12 cellular contexts compared by ENCODE assay signal in genomic region chr20:13684566-13685222, GRCh38. TPM values are rescaled to one million over a fixed set of nuclear protein-coding genes. Genes with fewer than 3 reads are reported as not detected.
A peak's percentile ranks its signal among the peaks of the same experiment; 100 is the strongest.
DNase-seq lines count a peak whose midpoint lies in the region; ATAC-seq, FAIRE-seq and TF ChIP-seq lines count a peak whose summit lies in the region.
"Had no signal": no experiment of that assay in that cellular context is flagged by ENCODE, and none has a peak within 500 bp of the region (broad histone marks: within the 10 kb centered on the region; RNA-seq: fewer than 3 reads in every experiment).

No MANE protein-coding gene starts in this region.

- no peak overlapping the region for H3K4me3 ChIP-seq in HepG2 (replicated peaks in 1 of 3; ENCODE audit: insufficient read depth in 1 of 3, low read depth in 2 of 3, low read length in 3 of 3)
- H3K4me3 ChIP-seq: tibial nerve had no signal

- TF ChIP-seq RAD21 in HepG2 (CRISPR knock-in tag; IDR thresholded peaks at IDR 0.05) = no peak

- peak; percentile 51 for ATAC-seq in GM18508 (IDR thresholded peaks at IDR 0.05; ENCODE audit: insufficient read depth, unreplicated experiment)
- ATAC-seq in GM21619 (IDR thresholded peaks at IDR 0.05; ENCODE audit: unreplicated experiment) = peak; percentile 65
- peak; percentile 49 for ATAC-seq in HG03469 (IDR thresholded peaks at IDR 0.05; ENCODE audit: unreplicated experiment)
- ATAC-seq in HG02840 (IDR thresholded peaks at IDR 0.05; ENCODE audit: low FRiP score, unreplicated experiment) = no peak
- ATAC-seq in HepG2 = no peak
- ATAC-seq: left colon had no signal

- in situ Hi-C loops in HepG2 (cut with HindIII; ENCODE audit: extremely low pct_ligation_motif_present, low pct_unique_long_range_greater_than_20kb) = no loop called here

- no peaks in the 10 kb centered on the region for H3K27me3 ChIP-seq in HepG2 (ENCODE audit: control insufficient read depth in 1 of 2, insufficient read depth in 2 of 2, low read length in 2 of 2)
- H3K27me3 ChIP-seq: tibial nerve had no signal

- CTCF ChIA-PET in HepG2 (lab: Yijun Ruan, JAX; ENCODE audit: low intra/inter-chr PET ratio, low total read pairs) = no interaction called here

- H3K4me2 ChIP-seq in HepG2 (ENCODE audit: low read depth, low read length) = no peak overlapping the region

- no peaks in the 10 kb centered on the region for H4K20me1 ChIP-seq in HepG2 (ENCODE audit: insufficient read depth, low read length)

- peaks cover 30% of the 10 kb centered on the region for H3K4me1 ChIP-seq in HepG2 (ENCODE audit: insufficient read depth, low read length)

- intact Hi-C loops in HepG2 (cut with micrococcal nuclease; ENCODE audit: unreplicated experiment) = loop anchor here (5.0 to 10.0 kb wide), 2 partner anchors 42 to 350 kb away; no protein-coding TSS in a partner anchor

- no peak for TF ChIP-seq EP300 in HepG2 (IDR thresholded peaks at IDR 0.05; ENCODE audit: low read depth in 2 of 2, low read length in 2 of 2)
- TF ChIP-seq EP300 in HepG2 (CRISPR knock-in tag; IDR thresholded peaks at IDR 0.05; ENCODE audit: borderline replicate concordance) = no peak

- H3K9me3 ChIP-seq in HepG2 (ENCODE audit: low read length) = no peaks in the 10 kb centered on the region
- H3K9me3 ChIP-seq: tibial nerve had no signal

- H3K27ac ChIP-seq in HepG2 (ENCODE audit: extremely low read length, insufficient read depth, low read length) = no peak overlapping the region
- H3K27ac ChIP-seq: tibial nerve had no signal

- no peak overlapping the region for H3K9ac ChIP-seq in HepG2 (ENCODE audit: insufficient read depth, low read depth, low read length)

- WGBS in HepG2 (ENCODE audit: low lambda C conversion rate) = 76% methylated on average over 5 of the region's 5 CpGs

- BruUV-seq in HepG2 (replicated peaks; lab: Mats Ljungman, UMichigan) = no TSS peak

- TF ChIP-seq CTCF in HepG2 (CRISPR knock-in tag; IDR thresholded peaks at IDR 0.05) = no peak

- FAIRE-seq in HepG2 (lab: Jason Lieb, UNC) = no peak
- FAIRE-seq: G401.6 had no signal

- DNase-seq in astrocyte of the hippocampus (ENCODE audit: low read depth, low spot score) = peak; percentile 7
- no peak for DNase-seq in HepG2 (ENCODE audit: low spot score)
- no peak for DNase-seq in retina
- no peak for DNase-seq in stimulated activated CD8-positive, alpha-beta memory T cell treated with anti-CD3 and anti-CD28 coated beads, Interleukin-4, amount 100 ng/mL, for 48 hours
- DNase-seq: Karpas-422, left colon had no signal

- H3K36me3 ChIP-seq in HepG2 (replicated peaks in 1 of 2; ENCODE audit: control insufficient read depth in 1 of 2, insufficient read depth in 2 of 2, low read length in 2 of 2) = no peaks in the 10 kb centered on the region
- H3K36me3 ChIP-seq: tibial nerve had no signal

- no peaks in the 10 kb centered on the region for H3K79me2 ChIP-seq in HepG2 (ENCODE audit: insufficient read depth, low read length)

- POLR2A ChIA-PET in HepG2 (lab: Yijun Ruan, JAX) = interaction anchor here (0.8 kb wide), 1 partner anchor 8 kb away, joined by 3 read pairs; no protein-coding TSS in a partner anchor

- H2AFZ ChIP-seq in HepG2 (ENCODE audit: low read length) = no peak overlapping the region

- no peak for TF ChIP-seq POLR2A in HepG2 (IDR thresholded peaks at IDR 0.05; ENCODE audit: insufficient read depth in 1 of 2, low read depth in 2 of 2, low read length in 2 of 2)

TF ChIP-seq in HepG2, 621 proteins besides CTCF, POLR2A, EP300 and RAD21:
- TF ChIP-seq TEF (CRISPR knock-in tag; IDR thresholded peaks at IDR 0.05) (no peak), PRMT3 (CRISPR knock-in tag; IDR thresholded peaks at IDR 0.05; ENCODE audit: borderline replicate concordance, low read depth) (no peak), MYNN (CRISPR knock-in tag; IDR thresholded peaks at IDR 0.05; ENCODE audit: low read depth) (no peak), SRSF1 (optimal IDR thresholded peaks at IDR 0.05; ENCODE audit: low read depth, low read length) (no peak), ZNF607 (CRISPR knock-in tag; IDR thresholded peaks at IDR 0.05; ENCODE audit: borderline replicate concordance) (no peak), SRF (IDR thresholded peaks at IDR 0.05; ENCODE audit: low read depth, low read length) (no peak), ZNF253 (CRISPR knock-in tag; IDR thresholded peaks at IDR 0.05; ENCODE audit: borderline replicate concordance) (no peak), ZNF460 (CRISPR knock-in tag; IDR thresholded peaks at IDR 0.05; ENCODE audit: borderline replicate concordance) (no peak), CBX5 (CRISPR knock-in tag; IDR thresholded peaks at IDR 0.05; ENCODE audit: borderline replicate concordance) (no peak)

RNA-seq across cellular contexts. Expression of gene TASP1, which starts 46.0 kb away (rescaled TPM):
- total RNA-seq in HepG2 (2016; rRNA removed; fragmentation: Illumina TruSeq; extraction: Trizol) = 25.2 and 29.1 TPM in 2 replicates
- 74.0 and 76.2 TPM in 2 replicates for total RNA-seq in HepG2 (2016; cell fraction: cytosol; rRNA removed; fragmentation: Illumina TruSeq; extraction: Trizol; ENCODE audit: low read depth)
- 25.6 and 27.8 TPM in 2 replicates for total RNA-seq in HepG2 (2016; cell fraction: insoluble cytoplasmic fraction; rRNA removed; fragmentation: Illumina TruSeq; extraction: Trizol)
- total RNA-seq in HepG2 (2016; cell fraction: membrane; rRNA removed; fragmentation: Illumina TruSeq; extraction: Trizol) = 28.8 and 33.7 TPM in 2 replicates
- total RNA-seq in HepG2 (2016; cell fraction: nucleus; rRNA removed; fragmentation: Illumina TruSeq; extraction: Trizol) = 52.6 and 57.4 TPM in 2 replicates
- 7.4 and 10.0 TPM in 2 replicates for polyA plus RNA-seq in HepG2 (2011; rRNA removed)
- 6.1 and 7.3 TPM in 2 replicates for polyA plus RNA-seq in HepG2 (2011; cell fraction: cytosol; rRNA removed)
- polyA plus RNA-seq in HepG2 (2011; cell fraction: nucleus; rRNA removed) = 8.0 and 8.8 TPM in 2 replicates
- 7.7 and 10.7 TPM in 2 replicates for polyA plus RNA-seq in HepG2 (2012)
- polyA plus RNA-seq in HepG2 (2016; cell fraction: cytosol; fragmentation: Illumina TruSeq; extraction: Trizol; ENCODE audit: low read depth) = 3.5 and 4.1 TPM in 2 replicates
- 24.5 and 25.1 TPM in 2 replicates for polyA plus RNA-seq in HepG2 (2016; cell fraction: insoluble cytoplasmic fraction; fragmentation: Illumina TruSeq; extraction: Trizol; ENCODE audit: low read depth)
- polyA plus RNA-seq in HepG2 (2016; cell fraction: membrane; fragmentation: Illumina TruSeq; extraction: Trizol; ENCODE audit: low read depth) = 7.8 TPM in 2 replicates
- polyA plus RNA-seq in HepG2 (2016; cell fraction: nucleus; fragmentation: Illumina TruSeq; extraction: Trizol; ENCODE audit: insufficient read depth, low read depth) = 14.4 and 16.7 TPM in 2 replicates
- 15.6 and 18.8 TPM in 2 replicates for polyA minus RNA-seq in HepG2 (2011; rRNA and poly(A)+ RNA removed; ENCODE audit: low replicate concordance)
- polyA minus RNA-seq in HepG2 (2011; cell fraction: cytosol; rRNA and poly(A)+ RNA removed) = 9.9 and 13.1 TPM in 2 replicates
- 76.1 and 88.3 TPM in 2 replicates for polyA minus RNA-seq in HepG2 (2011; cell fraction: nucleus; rRNA and poly(A)+ RNA removed)

Comparison
In these comparisons a context has a peak if more than half of its experiments do, and no peak if none do; other contexts are left out.
1. ATAC-seq: peak in GM18508 (single experiment), GM21619 (single experiment) and HG03469 (single experiment); none in HG02840 (single experiment) and HepG2 (single experiment).